Comparison of ENCODE assay signal across 31 cellular contexts in the genomic region with DNA sequence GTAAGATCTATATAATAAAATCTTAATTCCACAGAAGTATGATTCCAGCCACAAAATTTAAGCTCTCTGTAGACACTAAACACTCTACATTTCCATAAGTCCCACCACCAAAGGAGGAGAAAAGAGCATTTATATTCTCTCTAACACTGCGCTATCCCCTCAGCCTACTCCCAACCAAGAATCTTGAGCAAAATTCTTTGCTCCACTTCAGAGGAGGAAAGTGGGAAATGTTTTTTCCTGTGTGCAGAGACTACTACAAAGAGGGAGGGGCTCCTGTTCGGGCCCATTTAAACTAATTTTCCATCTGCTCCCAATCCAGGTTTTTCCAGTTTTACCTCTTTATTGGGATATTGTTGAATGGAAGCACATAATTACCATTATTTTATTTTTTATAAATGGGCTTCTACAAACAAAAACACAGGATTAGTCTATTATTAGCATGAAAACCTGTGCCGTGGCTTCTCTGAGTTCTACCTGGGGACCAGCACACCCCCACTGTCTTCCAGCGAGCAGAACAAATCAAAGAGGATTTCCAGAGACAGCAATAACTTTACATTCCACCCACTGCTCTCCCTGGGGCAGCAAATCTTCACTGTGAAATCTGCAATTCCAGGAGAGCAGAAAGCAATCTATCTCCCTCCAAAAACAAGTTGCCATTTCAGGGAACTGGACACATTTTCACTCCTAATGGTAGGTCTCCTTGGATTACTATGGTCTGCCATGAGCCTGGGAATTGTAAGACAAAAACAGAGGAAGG.
"Had no signal": no experiment of that assay in that cellular context is flagged by ENCODE, and none has a peak within 500 bp of the region (broad histone marks: within the 10 kb centered on the region; RNA-seq: fewer than 3 reads in every experiment).

No MANE protein-coding gene starts in this region.

- H3K4me3 Mint-ChIP-seq: activated CD4-positive, alpha-beta T cell treated with anti-CD3 and anti-CD28 coated beads, Interleukin-2, amount 10 ng/mL, durations not matched to agents 24 days and 14 days; activated CD8-positive, alpha-beta T cell treated with anti-CD3 and anti-CD28 coated beads for 36 hours; activated T-cell treated with anti-CD3 and anti-CD28 coated beads, Interleukin-2, amount 50 U/mL, for 72 hours; activated T-helper 17 cell treated with anti-CD3 and anti-CD28 coated beads, Interleukin-2, amount 50 U/mL, for 72 hours had no signal

- H3K4me1 ChIP-seq: adrenal gland, body of pancreas, breast epithelium had no signal

- H3K9me3 Mint-ChIP-seq: activated CD4-positive, alpha-beta T cell treated with anti-CD3 and anti-CD28 coated beads, Interleukin-2, amount 10 ng/mL, durations not matched to agents 24 days and 14 days; activated CD8-positive, alpha-beta T cell treated with anti-CD3 and anti-CD28 coated beads for 36 hours; activated naive CD4-positive, alpha-beta T cell treated with anti-CD3 and anti-CD28 coated beads, Interleukin-2, amount 50 U/mL, for 72 hours; activated T-cell treated with anti-CD3 and anti-CD28 coated beads, Interleukin-2, amount 50 U/mL, for 72 hours; activated T-helper 17 cell treated with anti-CD3 and anti-CD28 coated beads, Interleukin-2, amount 50 U/mL, for 72 hours had no signal

- H3K4me3 ChIP-seq: adrenal gland, body of pancreas, breast epithelium, MG63, PC-9 had no signal

- H3K36me3 ChIP-seq: adrenal gland, breast epithelium, MG63 had no signal

- ATAC-seq: activated CD8-positive, alpha-beta T cell treated with anti-CD3 and anti-CD28 coated beads for 36 hours; activated naive CD4-positive, alpha-beta T cell treated with anti-CD3 and anti-CD28 coated beads, Interleukin-2, amount 50 U/mL, for 72 hours; activated T-cell treated with anti-CD3 and anti-CD28 coated beads, Interleukin-2, amount 50 U/mL, for 72 hours; activated T-helper 17 cell treated with anti-CD3 and anti-CD28 coated beads, Interleukin-2, amount 50 U/mL, for 72 hours; body of pancreas; Right ventricle myocardium inferior had no signal

- H3K27me3 ChIP-seq: adrenal gland, body of pancreas, breast epithelium, MG63 had no signal

- H3K4me1 Mint-ChIP-seq: activated CD4-positive, alpha-beta T cell treated with anti-CD3 and anti-CD28 coated beads, Interleukin-2, amount 10 ng/mL, durations not matched to agents 24 days and 14 days; activated T-helper 17 cell treated with anti-CD3 and anti-CD28 coated beads, Interleukin-2, amount 50 U/mL, for 72 hours had no signal

- DNase-seq: activated CD4-positive, alpha-beta T cell treated with anti-CD3 and anti-CD28 coated beads, Interleukin-2, amount 10 ng/mL, durations not matched to agents 24 days and 14 days; activated CD4-positive, alpha-beta T cell treated with anti-CD3 and anti-CD28 coated beads, Interleukin-2, amount 50 U/mL, for 4 hours; activated CD8-positive, alpha-beta T cell treated with anti-CD3 and anti-CD28 coated beads for 36 hours; activated effector memory CD4-positive, alpha-beta T cell treated with anti-CD3 and anti-CD28 coated beads, Interleukin-2, amount 50 U/mL, for 16 hours; activated naive CD4-positive, alpha-beta T cell treated with Interleukin-2 at 50 U/mL for 16 hours; activated T-cell treated with anti-CD3 and anti-CD28 coated beads, Interleukin-2, amount 50 U/mL, for 1 hour; activated T-cell treated with anti-CD3 and anti-CD28 coated beads, Interleukin-2, amount 50 U/mL, for 72 hours; adrenal gland; body of pancreas; Karpas-422; MG63; NCI-H1048; NCI-H1436 treated with DMSO at 0.1 percent for 48 hours; NCI-H187; NCI-H2029 treated with DMSO at 0.1 percent for 48 hours; NCI-H2107; NCI-H2171; NCI-H510A; NCI-H526; NCI-H748 treated with DMSO at 0.1 percent for 48 hours; PC-9; SIG-M5; SW 1271; T-helper 1 cell; T-helper 2 cell; T-helper 9 cell had no signal

- H3K27ac ChIP-seq: adrenal gland, body of pancreas, breast epithelium, PC-9, RWPE1 had no signal

- H3K9me3 ChIP-seq: adrenal gland, body of pancreas, breast epithelium, MG63 had no signal

- H3K36me3 Mint-ChIP-seq: activated naive CD4-positive, alpha-beta T cell treated with anti-CD3 and anti-CD28 coated beads, Interleukin-2, amount 50 U/mL, for 72 hours had no signal

- H3K27ac Mint-ChIP-seq: activated CD4-positive, alpha-beta T cell treated with anti-CD3 and anti-CD28 coated beads, Interleukin-2, amount 10 ng/mL, durations not matched to agents 24 days and 14 days; activated CD8-positive, alpha-beta T cell treated with anti-CD3 and anti-CD28 coated beads for 36 hours; activated naive CD4-positive, alpha-beta T cell treated with anti-CD3 and anti-CD28 coated beads, Interleukin-2, amount 50 U/mL, for 72 hours; activated T-cell treated with anti-CD3 and anti-CD28 coated beads, Interleukin-2, amount 50 U/mL, for 72 hours; activated T-helper 17 cell treated with anti-CD3 and anti-CD28 coated beads, Interleukin-2, amount 50 U/mL, for 72 hours had no signal

- H3K27me3 Mint-ChIP-seq: activated CD4-positive, alpha-beta T cell treated with anti-CD3 and anti-CD28 coated beads, Interleukin-2, amount 10 ng/mL, durations not matched to agents 24 days and 14 days; activated CD8-positive, alpha-beta T cell treated with anti-CD3 and anti-CD28 coated beads for 36 hours; activated T-helper 17 cell treated with anti-CD3 and anti-CD28 coated beads, Interleukin-2, amount 50 U/mL, for 72 hours had no signal
